ENCODE assay signal across 21 cellular contexts in the genomic region with DNA sequence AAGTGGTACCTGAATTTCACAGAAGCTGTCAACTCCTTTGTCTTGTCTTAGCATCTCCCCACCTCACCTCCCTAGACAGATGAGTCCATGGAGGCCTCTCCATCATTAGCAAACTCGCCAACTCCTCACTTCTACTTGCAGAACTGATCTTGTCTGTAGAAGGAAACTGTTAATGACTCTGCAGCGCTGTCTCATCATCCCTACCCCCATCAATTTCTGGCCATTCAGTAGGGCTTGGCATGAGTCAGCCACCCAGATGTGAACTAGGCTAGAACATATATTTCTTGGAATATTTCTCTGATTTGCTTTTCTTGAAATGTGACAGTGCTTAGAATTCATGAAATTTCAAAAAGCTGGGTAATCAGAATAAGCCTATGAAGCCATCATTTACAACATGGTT.
DNase-seq lines count a peak whose midpoint lies in the region; ATAC-seq and TF ChIP-seq lines count a peak whose summit lies in the region.
"Had no signal": no experiment of that assay in that cellular context is flagged by ENCODE, and none has a peak within 500 bp of the region (broad histone marks: within the 10 kb centered on the region; RNA-seq: fewer than 3 reads in every experiment).

No MANE protein-coding gene starts in this region.

- TF ChIP-seq CTCF in MCF 10A (IDR thresholded peaks at IDR 0.05; ENCODE audit: unreplicated experiment) (no peak), breast epithelium (IDR thresholded peaks at IDR 0.05) (no peak), astrocyte of the spinal cord (IDR thresholded peaks at IDR 0.05; ENCODE audit: low read depth, low read length) (no peak), kidney epithelial cell (IDR thresholded peaks at IDR 0.05; ENCODE audit: insufficient read depth, low read length, poor library complexity, severe bottlenecking) (no peak)

- H3K27ac ChIP-seq in breast epithelium, result no peak overlapping the region
- H3K27ac ChIP-seq: KMS-11 had no signal

- H3K4me1 ChIP-seq in breast epithelium, result no peaks in the 10 kb centered on the region
- H3K4me1 ChIP-seq: Caco-2 had no signal

- intact Hi-C loops in MCF 10A (cut with micrococcal nuclease) (no loop called here), breast epithelium (cut with DNase I; ENCODE audit: low total_unique reads) (no loop called here)

- TF ChIP-seq POLR2A in breast epithelium (IDR thresholded peaks at IDR 0.05), result no peak

- H3K9me3 ChIP-seq in breast epithelium, result no peaks in the 10 kb centered on the region
- H3K9me3 ChIP-seq: Caco-2, SK-N-SH had no signal

- H3K36me3 ChIP-seq in breast epithelium (no peaks in the 10 kb centered on the region), kidney epithelial cell (ENCODE audit: control insufficient read depth, insufficient read depth, low read length) (no peaks in the 10 kb centered on the region)

- H3K27me3 Mint-ChIP-seq in MCF 10A (ENCODE audit: insufficient read depth, unreplicated experiment), result no peaks in the 10 kb centered on the region
- H3K27me3 Mint-ChIP-seq: CD4-positive, alpha-beta T cell had no signal

- no peak overlapping the region for H3K4me3 ChIP-seq in breast epithelium
- H3K4me3 ChIP-seq in astrocyte of the spinal cord (ENCODE audit: low read depth, low read length), result no peak overlapping the region
- no peak overlapping the region for H3K4me3 ChIP-seq in kidney epithelial cell (ENCODE audit: low read depth, low read length)
- H3K4me3 ChIP-seq: GM23338 had no signal

- no peaks in the 10 kb centered on the region for H3K36me3 Mint-ChIP-seq in MCF 10A (ENCODE audit: insufficient read depth, unreplicated experiment)

- H3K27me3 ChIP-seq in breast epithelium (no peaks in the 10 kb centered on the region), kidney epithelial cell (ENCODE audit: control insufficient read depth, insufficient read depth, low read length) (no peaks in the 10 kb centered on the region)

- H3K27ac Mint-ChIP-seq in MCF 10A (ENCODE audit: low read depth, unreplicated experiment), result no peak overlapping the region
- H3K27ac Mint-ChIP-seq: CD4-positive, alpha-beta T cell; GM23338 had no signal

- DNase-seq in MCF 10A (ENCODE audit: unreplicated experiment) (peak; percentile 28), breast epithelium (ENCODE audit: low spot score in 2 of 2) (no peak), astrocyte of the spinal cord (ENCODE audit: low read depth, low spot score) (peak; percentile 25), kidney epithelial cell (ENCODE audit: low read depth) (peak; percentile 21), Kasumi-1 (lab: John Stamatoyannopoulos, UW) (no peak), T-helper 2 cell (no peak), GOT3 (lab: John Stamatoyannopoulos, UW) (no peak)
- DNase-seq: 8988T; Caco-2; CD4-positive, alpha-beta T cell; GDM1; NCI-H1092; NCI-H1436 treated with DMSO at 0.1 percent for 48 hours; NCI-H2029; NCI-H446; NCI-H748 treated with DMSO at 0.1 percent for 48 hours; SHP77; SK-N-SH had no signal

- POLR2A ChIA-PET in MCF 10A (lab: Yijun Ruan, JAX), result interaction anchor here (0.9 kb wide), 1 partner anchor 152 kb away, joined by 3 read pairs; no protein-coding TSS in a partner anchor

- no TSS peak for BruUV-seq in MCF 10A (replicated peaks; lab: Mats Ljungman, UMichigan)

- no peaks in the 10 kb centered on the region for H3K4me1 Mint-ChIP-seq in MCF 10A (ENCODE audit: insufficient read depth, unreplicated experiment)
- H3K4me1 Mint-ChIP-seq: GM23338 had no signal

- no peak for ATAC-seq in HG03565 (IDR thresholded peaks at IDR 0.05; ENCODE audit: unreplicated experiment)
- ATAC-seq: GM23338 had no signal

- CTCF ChIA-PET in MCF 10A (lab: Yijun Ruan, JAX), result interaction anchor here (0.7 to 1.4 kb wide), 2 partner anchors 10 to 26 kb away, joined by 3 to 4 read pairs; no protein-coding TSS in a partner anchor

- in situ Hi-C loops in astrocyte of the spinal cord (cut with HindIII; ENCODE audit: low sequenced_read_pairs), result no loop called here

- no peak overlapping the region for H3K4me3 Mint-ChIP-seq in MCF 10A (ENCODE audit: unreplicated experiment)
- H3K4me3 Mint-ChIP-seq: CD4-positive, alpha-beta T cell; GM23338 had no signal

- H3K9me3 Mint-ChIP-seq in MCF 10A (ENCODE audit: unreplicated experiment), result peaks cover 7% of the 10 kb centered on the region
- H3K9me3 Mint-ChIP-seq: CD4-positive, alpha-beta T cell; GM23338 had no signal

Comparison
In these comparisons a context has a peak if more than half of its experiments do, and no peak if none do; other contexts are left out.
1. DNase-seq: peak in MCF 10A (single experiment), astrocyte of the spinal cord (single experiment) and kidney epithelial cell (single experiment); none in breast epithelium (0 of 2), Kasumi-1 (0 of 2), T-helper 2 cell (0 of 5) and GOT3 (single experiment).